ENCODE assay signal across 1 cellular context in the genomic region with DNA sequence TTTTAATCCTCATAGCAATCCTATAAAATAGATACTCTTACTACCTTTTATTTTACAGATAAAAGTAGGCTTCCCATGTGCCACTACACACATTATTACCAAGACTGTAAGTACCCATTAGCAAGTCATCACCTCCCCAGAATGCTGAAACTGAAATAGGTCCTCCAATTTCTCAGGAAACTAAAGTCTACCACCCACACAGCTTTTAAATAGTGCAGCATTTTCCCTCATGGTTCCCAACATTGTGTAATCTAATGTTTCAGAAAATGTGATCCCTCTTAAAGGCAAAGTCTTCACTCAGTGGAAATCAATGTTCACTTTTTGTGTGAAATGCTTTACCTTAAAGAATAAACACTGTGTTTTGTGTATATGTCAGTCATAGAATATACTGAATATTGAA.
TF ChIP-seq lines count a peak whose summit lies in the region.

No MANE protein-coding gene starts in this region.

TF ChIP-seq in IMR-90, 13 proteins besides CTCF, POLR2A, EP300 and RAD21:
- TF ChIP-seq FOS (IDR thresholded peaks at IDR 0.05; ENCODE audit: low read depth, low read length) (no peak), CHD1 (IDR thresholded peaks at IDR 0.05; ENCODE audit: low read depth, low read length) (no peak), USF2 (IDR thresholded peaks at IDR 0.05; ENCODE audit: low read depth, low read length) (no peak), MXI1 (IDR thresholded peaks at IDR 0.05; ENCODE audit: borderline replicate concordance, low read depth, low read length) (no peak), SMC3 (IDR thresholded peaks at IDR 0.05; ENCODE audit: low read depth, low read length) (no peak), BHLHE40 (IDR thresholded peaks at IDR 0.05; ENCODE audit: low read depth, low read length) (no peak), CEBPB (IDR thresholded peaks at IDR 0.05; ENCODE audit: low read depth, low read length) (peak; percentile 34; the same call in 1 of the 2 replicates), RCOR1 (IDR thresholded peaks at IDR 0.05; ENCODE audit: insufficient replicate concordance, low read length) (no peak)
